Comparison of ENCODE assay signal across 22 cellular contexts in genomic region chrY:7464742-7465141, GRCh38.
DNase-seq lines count a peak whose midpoint lies in the region; ATAC-seq and TF ChIP-seq lines count a peak whose summit lies in the region.
"Had no signal": no experiment of that assay in that cellular context is flagged by ENCODE, and none has a peak within 500 bp of the region (broad histone marks: within the 10 kb centered on the region; RNA-seq: fewer than 3 reads in every experiment).

No MANE protein-coding gene starts in this region.

- H3K9me3 ChIP-seq in AG04450 (ENCODE audit: control insufficient read depth, insufficient read depth, low read length) = no peaks in the 10 kb centered on the region
- H3K9me3 ChIP-seq: BE2C, esophagus squamous epithelium, heart right ventricle, neutrophil, spleen, tibial artery had no signal

- H3K4me3 ChIP-seq in AG04450 (ENCODE audit: low read depth, low read length) = no peak overlapping the region
- H3K4me3 ChIP-seq: dorsolateral prefrontal cortex, esophagus squamous epithelium, GM23338, heart right ventricle, spleen, tibial artery had no signal

- no peak for ATAC-seq in GM21528 (IDR thresholded peaks at IDR 0.05; ENCODE audit: low FRiP score, unreplicated experiment)
- ATAC-seq: activated CD8-positive, alpha-beta T cell treated with anti-CD3 and anti-CD28 coated beads, Interleukin-2, amount 10 ng/mL, durations not matched to agents 7 days and 5 days; GM23338; T-cell had no signal

- no peaks in the 10 kb centered on the region for H3K27me3 Mint-ChIP-seq in activated T-helper 2 cell treated with anti-CD3 and anti-CD28 coated beads, Interferon-gamma antibody, Interleukin-2, Interleukin-4, amounts not matched to agents 10 μg/mL and 5 μg/mL and 100 μg/mL, durations not matched to agents 14 hours and 24 hours and 36 hours (ENCODE audit: low read depth)

- intact Hi-C loops in activated T-helper 2 cell treated with anti-CD3 and anti-CD28 coated beads, Interferon-gamma antibody, Interleukin-2, Interleukin-4, amounts not matched to agents 10 μg/mL and 5 μg/mL and 100 μg/mL, durations not matched to agents 14 hours and 24 hours and 36 hours (cut with micrococcal nuclease) = loop anchor here (5.0 kb wide), 2 partner anchors 82 to 122 kb away; no protein-coding TSS in a partner anchor

- no peak for TF ChIP-seq CTCF in AG04450 (IDR thresholded peaks at IDR 0.05; ENCODE audit: low read depth, low read length)

- no peak overlapping the region for H3K4me3 Mint-ChIP-seq in activated T-helper 2 cell treated with anti-CD3 and anti-CD28 coated beads, Interferon-gamma antibody, Interleukin-2, Interleukin-4, amounts not matched to agents 10 μg/mL and 5 μg/mL and 100 μg/mL, durations not matched to agents 14 hours and 24 hours and 36 hours (ENCODE audit: low read depth)
- H3K4me3 Mint-ChIP-seq: activated CD8-positive, alpha-beta T cell treated with anti-CD3 and anti-CD28 coated beads, Interleukin-2, amount 10 ng/mL, durations not matched to agents 7 days and 5 days; activated T-cell treated with anti-CD3 and anti-CD28 coated beads, Interleukin-2, amount 50 U/mL, for 4 hours; GM23338; immature natural killer cell; T-cell had no signal

- POLR2A ChIA-PET in AG04450 (lab: Yijun Ruan, JAX) = interaction anchor here (1.1 to 1.2 kb wide), 2 partner anchors 9 to 31 kb away, joined by 3 read pairs; no protein-coding TSS in a partner anchor

- DNase-seq in AG04450 (ENCODE audit: low read depth, low spot score) (no peak), EL (peak; percentile 49), glomerular visceral epithelial cell (ENCODE audit: extremely low spot score) (peak; percentile 67), NCI-H526 (lab: John Stamatoyannopoulos, UW) (no peak)
- DNase-seq in activated T-helper 2 cell treated with anti-CD3 and anti-CD28 coated beads, Interferon-gamma antibody, Interleukin-2, Interleukin-4, amounts not matched to agents 10 μg/mL and 5 μg/mL and 100 μg/mL, durations not matched to agents 14 hours and 24 hours and 36 hours (ENCODE audit: low spot score) = no peak
- no peak for DNase-seq in effector CD8-positive, alpha-beta T cell (lab: John Stamatoyannopoulos, UW)
- DNase-seq: activated CD8-positive, alpha-beta T cell treated with anti-CD3 and anti-CD28 coated beads, Interleukin-2, amount 10 ng/mL, durations not matched to agents 7 days and 5 days; activated T-cell treated with anti-CD3 and anti-CD28 coated beads, Interleukin-2, amount 50 U/mL, for 4 hours; BE2C; dorsolateral prefrontal cortex; esophagus squamous epithelium; immature natural killer cell; KG1; NCI-H1092; NCI-H2081; spleen; T-cell had no signal

- peak overlapping the region; percentile 88 for H3K27ac Mint-ChIP-seq in activated T-helper 2 cell treated with anti-CD3 and anti-CD28 coated beads, Interferon-gamma antibody, Interleukin-2, Interleukin-4, amounts not matched to agents 10 μg/mL and 5 μg/mL and 100 μg/mL, durations not matched to agents 14 hours and 24 hours and 36 hours
- H3K27ac Mint-ChIP-seq: activated CD8-positive, alpha-beta T cell treated with anti-CD3 and anti-CD28 coated beads, Interleukin-2, amount 10 ng/mL, durations not matched to agents 7 days and 5 days; GM23338; immature natural killer cell; T-cell had no signal

- H3K4me1 Mint-ChIP-seq in activated T-helper 2 cell treated with anti-CD3 and anti-CD28 coated beads, Interferon-gamma antibody, Interleukin-2, Interleukin-4, amounts not matched to agents 10 μg/mL and 5 μg/mL and 100 μg/mL, durations not matched to agents 14 hours and 24 hours and 36 hours (ENCODE audit: low read depth) = peaks cover 22% of the 10 kb centered on the region
- H3K4me1 Mint-ChIP-seq: GM23338, immature natural killer cell, T-cell had no signal

- peak overlapping the region; percentile 80 for H3K27ac ChIP-seq in AG04450 (ENCODE audit: low read depth, low read length)
- H3K27ac ChIP-seq: dorsolateral prefrontal cortex, neutrophil, spleen, tibial artery had no signal

- no peaks in the 10 kb centered on the region for H3K27me3 ChIP-seq in AG04450 (ENCODE audit: control insufficient read depth, insufficient read depth, low read length)
- H3K27me3 ChIP-seq: BE2C, dorsolateral prefrontal cortex, esophagus squamous epithelium, heart right ventricle, neutrophil, spleen, tibial artery had no signal

- H3K9me3 Mint-ChIP-seq in activated T-helper 2 cell treated with anti-CD3 and anti-CD28 coated beads, Interferon-gamma antibody, Interleukin-2, Interleukin-4, amounts not matched to agents 10 μg/mL and 5 μg/mL and 100 μg/mL, durations not matched to agents 14 hours and 24 hours and 36 hours = peaks cover 10% of the 10 kb centered on the region
- H3K9me3 Mint-ChIP-seq: immature natural killer cell, T-cell had no signal

- CTCF ChIA-PET in AG04450 (lab: Charles Lee) = no interaction called here

- H3K36me3 Mint-ChIP-seq in activated T-helper 2 cell treated with anti-CD3 and anti-CD28 coated beads, Interferon-gamma antibody, Interleukin-2, Interleukin-4, amounts not matched to agents 10 μg/mL and 5 μg/mL and 100 μg/mL, durations not matched to agents 14 hours and 24 hours and 36 hours (ENCODE audit: low read depth) = no peaks in the 10 kb centered on the region
- H3K36me3 Mint-ChIP-seq: immature natural killer cell, T-cell had no signal

Comparison
In these comparisons a context has a peak if more than half of its experiments do, and no peak if none do; other contexts are left out.
1. DNase-seq: peak in EL (single experiment) and glomerular visceral epithelial cell (single experiment); none in AG04450 (single experiment), activated T-helper 2 cell treated with anti-CD3 and anti-CD28 coated beads, Interferon-gamma antibody, Interleukin-2, Interleukin-4, amounts not matched to agents 10 μg/mL and 5 μg/mL and 100 μg/mL, durations not matched to agents 14 hours and 24 hours and 36 hours (single experiment), effector CD8-positive, alpha-beta T cell (single experiment) and NCI-H526 (0 of 2).